In genomic region chr1:85407978-85408377, GRCh38 we compare ENCODE assay signal across 19 cellular contexts. TPM values are rescaled to one million over a fixed set of nuclear protein-coding genes. Genes with fewer than 3 reads are reported as not detected.
DNase-seq lines count a peak whose midpoint lies in the region; ATAC-seq and TF ChIP-seq lines count a peak whose summit lies in the region.
"Had no signal": no experiment of that assay in that cellular context is flagged by ENCODE, and none has a peak within 500 bp of the region (broad histone marks: within the 10 kb centered on the region; RNA-seq: fewer than 3 reads in every experiment).

No MANE protein-coding gene starts in this region.

- no peak for TF ChIP-seq EP300 in esophagus muscularis mucosa (IDR thresholded peaks at IDR 0.05)

- H3K4me1 ChIP-seq in esophagus muscularis mucosa: peaks cover 9 to 52% (median 28%) of the 10 kb centered on the region in 4 donors

- POLR2A ChIA-PET in RWPE1 (lab: Yijun Ruan, JAX; ENCODE audit: low non-redundant PET): no interaction called here

- no peaks in the 10 kb centered on the region for H3K4me1 Mint-ChIP-seq in stimulated activated naive CD8-positive, alpha-beta T cell treated with anti-CD3 and anti-CD28 coated beads, Interleukin-15, Interleukin-2, amounts not matched to agents 100 ng/mL and 50 ng/mL, for 24 hours (ENCODE audit: low read depth)
- H3K4me1 Mint-ChIP-seq in stimulated activated naive CD8-positive, alpha-beta T cell treated with anti-CD3 and anti-CD28 coated beads, Interleukin-15, amount 100 ng/mL, for 72 hours: no peaks in the 10 kb centered on the region
- H3K4me1 Mint-ChIP-seq in neural crest cell: peaks cover 32% of the 10 kb centered on the region
- H3K4me1 Mint-ChIP-seq: activated CD4-positive, alpha-beta T cell treated with anti-CD3 and anti-CD28 coated beads, Interleukin-2, amount 10 ng/mL, durations not matched to agents 24 days and 14 days; CD14-positive monocyte; memory B cell had no signal

- H3K36me3 ChIP-seq in esophagus muscularis mucosa: no peaks in the 10 kb centered on the region
- H3K36me3 ChIP-seq: upper lobe of right lung had no signal

- no peaks in the 10 kb centered on the region for H3K27me3 ChIP-seq in esophagus muscularis mucosa
- H3K27me3 ChIP-seq: upper lobe of right lung had no signal

- H3K9me3 ChIP-seq in esophagus muscularis mucosa: no peaks in the 10 kb centered on the region
- H3K9me3 ChIP-seq: upper lobe of right lung had no signal

- 45% methylated on average over 3 of the region's 3 CpGs for WGBS in esophagus muscularis mucosa

- no peak overlapping the region for H3K4me3 Mint-ChIP-seq in stimulated activated naive CD8-positive, alpha-beta T cell treated with anti-CD3 and anti-CD28 coated beads, Interleukin-15, Interleukin-2, amounts not matched to agents 100 ng/mL and 50 ng/mL, for 24 hours
- no peak overlapping the region for H3K4me3 Mint-ChIP-seq in stimulated activated naive CD8-positive, alpha-beta T cell treated with anti-CD3 and anti-CD28 coated beads, Interleukin-15, amount 100 ng/mL, for 72 hours
- peak overlapping the region; percentile 25 for H3K4me3 Mint-ChIP-seq in neural crest cell
- H3K4me3 Mint-ChIP-seq: activated CD4-positive, alpha-beta T cell treated with anti-CD3 and anti-CD28 coated beads, Interleukin-2, amount 10 ng/mL, durations not matched to agents 24 days and 14 days; CD14-positive monocyte; memory B cell had no signal

- H3K27ac ChIP-seq in esophagus muscularis mucosa (replicated peaks in 1 of 4) (peak overlapping the region in 3 of 4 donors; percentile 11 to 51 (median 49)), RWPE1 (no peak overlapping the region)
- H3K27ac ChIP-seq: upper lobe of right lung had no signal

- no peaks in the 10 kb centered on the region for H3K36me3 Mint-ChIP-seq in stimulated activated naive CD8-positive, alpha-beta T cell treated with anti-CD3 and anti-CD28 coated beads, Interleukin-15, Interleukin-2, amounts not matched to agents 100 ng/mL and 50 ng/mL, for 24 hours (ENCODE audit: low read depth)
- peaks cover 2% of the 10 kb centered on the region for H3K36me3 Mint-ChIP-seq in neural crest cell (ENCODE audit: low read depth)
- H3K36me3 Mint-ChIP-seq: CD14-positive monocyte had no signal

- H3K9me3 Mint-ChIP-seq in stimulated activated naive CD8-positive, alpha-beta T cell treated with anti-CD3 and anti-CD28 coated beads, Interleukin-15, Interleukin-2, amounts not matched to agents 100 ng/mL and 50 ng/mL, for 24 hours: no peaks in the 10 kb centered on the region
- H3K9me3 Mint-ChIP-seq in stimulated activated naive CD8-positive, alpha-beta T cell treated with anti-CD3 and anti-CD28 coated beads, Interleukin-15, amount 100 ng/mL, for 72 hours: no peaks in the 10 kb centered on the region
- H3K9me3 Mint-ChIP-seq in neural crest cell: no peaks in the 10 kb centered on the region
- H3K9me3 Mint-ChIP-seq: activated CD4-positive, alpha-beta T cell treated with anti-CD3 and anti-CD28 coated beads, Interleukin-2, amount 10 ng/mL, durations not matched to agents 24 days and 14 days; memory B cell had no signal

- DNase-seq in stimulated activated naive CD8-positive, alpha-beta T cell treated with anti-CD3 and anti-CD28 coated beads, Interleukin-15, amount 100 ng/mL, for 72 hours: no peak
- no peak for DNase-seq in esophagus muscularis mucosa (ENCODE audit: extremely low spot score)
- DNase-seq in neural crest cell (ENCODE audit: low read depth, low spot score): no peak
- no peak for DNase-seq in NCI-H524 (lab: John Stamatoyannopoulos, UW)
- DNase-seq in left lobe of liver (ENCODE audit: low spot score): no peak
- no peak for DNase-seq in RWPE1 (ENCODE audit: low spot score)
- DNase-seq: activated CD4-positive, alpha-beta T cell treated with anti-CD3 and anti-CD28 coated beads, Interleukin-2, amount 10 ng/mL, durations not matched to agents 24 days and 14 days; activated CD8-positive, alpha-beta memory T cell treated with anti-CD3 and anti-CD28 coated beads, Interleukin-2, amount 50 U/mL, for 48 hours; activated naive CD4-positive, alpha-beta T cell treated with Interleukin-2 at 50 U/mL for 16 hours; cortex of kidney; erythroblast; MM.1S; NCI-H187; upper lobe of right lung had no signal

- TF ChIP-seq CTCF in esophagus muscularis mucosa (IDR thresholded peaks at IDR 0.05) (no peak), neural crest cell (conservative IDR thresholded peaks at IDR 0.05) (no peak), RWPE1 (conservative IDR thresholded peaks at IDR 0.05; ENCODE audit: low read depth) (no peak)

- CTCF ChIA-PET in RWPE1 (lab: Yijun Ruan, JAX): no interaction called here

- H3K27ac Mint-ChIP-seq in stimulated activated naive CD8-positive, alpha-beta T cell treated with anti-CD3 and anti-CD28 coated beads, Interleukin-15, Interleukin-2, amounts not matched to agents 100 ng/mL and 50 ng/mL, for 24 hours: peak overlapping the region; percentile 45
- H3K27ac Mint-ChIP-seq in stimulated activated naive CD8-positive, alpha-beta T cell treated with anti-CD3 and anti-CD28 coated beads, Interleukin-15, amount 100 ng/mL, for 72 hours: no peak overlapping the region
- peak overlapping the region; percentile 20 for H3K27ac Mint-ChIP-seq in neural crest cell (ENCODE audit: unreplicated experiment)
- H3K27ac Mint-ChIP-seq: activated CD4-positive, alpha-beta T cell treated with anti-CD3 and anti-CD28 coated beads, Interleukin-2, amount 10 ng/mL, durations not matched to agents 24 days and 14 days; CD14-positive monocyte; memory B cell had no signal

- no peak for ATAC-seq in stimulated activated naive CD8-positive, alpha-beta T cell treated with anti-CD3 and anti-CD28 coated beads, Interleukin-15, amount 100 ng/mL, for 72 hours
- ATAC-seq in left lobe of liver: no peak
- no peak for ATAC-seq in esophagus mucosa

- no peak overlapping the region for H3K4me3 ChIP-seq in esophagus muscularis mucosa
- H3K4me3 ChIP-seq: SK-N-MC, upper lobe of right lung had no signal

- TF ChIP-seq POLR2A in esophagus muscularis mucosa (IDR thresholded peaks at IDR 0.05; ENCODE audit: low read depth): no peak

- intact Hi-C loops in esophagus muscularis mucosa (cut with DNase I): loop anchor here (10.0 kb wide), 1 partner anchor 177 kb away; the partner anchor contains the start of gene CCN1

- H3K27me3 Mint-ChIP-seq in stimulated activated naive CD8-positive, alpha-beta T cell treated with anti-CD3 and anti-CD28 coated beads, Interleukin-15, Interleukin-2, amounts not matched to agents 100 ng/mL and 50 ng/mL, for 24 hours: peaks cover 4% of the 10 kb centered on the region
- H3K27me3 Mint-ChIP-seq in stimulated activated naive CD8-positive, alpha-beta T cell treated with anti-CD3 and anti-CD28 coated beads, Interleukin-15, amount 100 ng/mL, for 72 hours: no peaks in the 10 kb centered on the region
- H3K27me3 Mint-ChIP-seq in neural crest cell (ENCODE audit: low read depth): no peaks in the 10 kb centered on the region
- H3K27me3 Mint-ChIP-seq: memory B cell had no signal

RNA-seq across cellular contexts. Expression of gene DDAH1, which starts 57.0 kb away (rescaled TPM):
- 10 to 100 TPM; 27.0 to 75.3 (median 38.0) TPM for total RNA-seq in esophagus muscularis mucosa
- total RNA-seq in neural crest cell: 22.3 and 26.1 TPM in 2 replicates
- total RNA-seq in left lobe of liver: 70.6 TPM
- total RNA-seq in esophagus mucosa: 11.4 TPM
- total RNA-seq: activated CD4-positive, alpha-beta T cell treated with anti-CD3 and anti-CD28 coated beads, Interleukin-2, amount 10 ng/mL, durations not matched to agents 24 days and 14 days had no signal

Comparison
In these comparisons a context has a peak if more than half of its experiments do, and no peak if none do; other contexts are left out.
1. H3K27ac Mint-ChIP-seq: peak in stimulated activated naive CD8-positive, alpha-beta T cell treated with anti-CD3 and anti-CD28 coated beads, Interleukin-15, Interleukin-2, amounts not matched to agents 100 ng/mL and 50 ng/mL, for 24 hours (single experiment) and neural crest cell (single experiment); none in stimulated activated naive CD8-positive, alpha-beta T cell treated with anti-CD3 and anti-CD28 coated beads, Interleukin-15, amount 100 ng/mL, for 72 hours (0 of 2).